Comparison of ENCODE assay signal across 1 cellular context in genomic region chr7:151954866-151955820, GRCh38.
TF ChIP-seq lines count a peak whose summit lies in the region.

No MANE protein-coding gene starts in this region.

TF ChIP-seq in SK-N-SH treated with all-trans-retinoic acid at 6 μM for 48 hours, 23 proteins besides CTCF, POLR2A, EP300 and RAD21 (continued from another document):
- TF ChIP-seq POU6F1 (CRISPR knock-in tag; IDR thresholded peaks at IDR 0.05; ENCODE audit: borderline replicate concordance, low read depth) (no peak), ZFP3 (CRISPR knock-in tag; IDR thresholded peaks at IDR 0.05) (no peak), GLIS3 (CRISPR knock-in tag; IDR thresholded peaks at IDR 0.05) (no peak), CREB5 (CRISPR knock-in tag; IDR thresholded peaks at IDR 0.05; ENCODE audit: low read depth) (no peak), PATZ1 (CRISPR knock-in tag; IDR thresholded peaks at IDR 0.05; ENCODE audit: borderline replicate concordance) (no peak), ARNTL (CRISPR knock-in tag; IDR thresholded peaks at IDR 0.05; ENCODE audit: borderline replicate concordance, low read depth) (no peak), CSDC2 (CRISPR knock-in tag; IDR thresholded peaks at IDR 0.05) (no peak), PPARA (CRISPR knock-in tag; IDR thresholded peaks at IDR 0.05; ENCODE audit: borderline replicate concordance) (no peak), ZFP30 (CRISPR knock-in tag; IDR thresholded peaks at IDR 0.05) (no peak)
TF ChIP-seq in SK-N-SH treated with all-trans-retinoic acid at 6 μM for 48 hours: peak in this region for 0.
